Comparison of ENCODE assay signal across 8 cellular contexts in the genomic region with DNA sequence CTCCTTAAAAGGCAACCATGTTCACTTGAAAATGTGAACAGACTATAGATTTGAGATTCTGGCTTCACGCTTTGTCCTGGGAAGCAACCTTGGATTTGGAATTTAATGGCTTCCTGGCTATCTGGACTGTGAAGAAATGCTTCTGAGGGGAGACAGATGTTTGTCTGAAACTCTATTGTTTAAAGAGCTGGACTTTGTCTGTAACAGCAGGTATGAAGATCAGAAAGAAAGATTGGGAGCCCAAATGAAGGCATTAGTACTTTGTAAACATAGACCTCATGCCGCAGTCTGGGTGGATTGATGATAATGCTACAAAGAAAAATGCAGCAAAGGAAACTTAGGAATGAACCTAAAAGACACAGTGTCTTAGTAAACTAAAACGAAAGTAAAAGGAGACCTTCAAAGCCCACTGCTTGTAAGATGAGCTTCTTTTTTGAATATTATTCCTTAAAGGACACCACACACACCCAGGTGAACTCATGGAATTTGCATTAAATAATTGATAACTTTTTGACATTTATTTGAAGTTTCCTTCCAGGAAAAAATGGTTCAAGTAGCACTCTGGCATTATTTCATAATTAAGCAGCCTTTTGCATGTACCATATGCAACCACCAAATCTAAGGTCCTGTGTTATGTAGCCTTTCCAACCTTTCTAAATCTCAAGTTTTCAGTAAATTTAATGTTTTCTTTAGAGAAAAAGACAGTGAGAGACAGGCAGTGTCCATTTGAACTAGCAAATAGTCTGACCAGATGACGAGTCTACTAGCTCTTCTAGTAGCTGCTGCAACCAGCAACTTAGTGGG.
A peak's percentile ranks its signal among the peaks of the same experiment; 100 is the strongest.
DNase-seq lines count a peak whose midpoint lies in the region; ATAC-seq, FAIRE-seq and TF ChIP-seq lines count a peak whose summit lies in the region.
"Not testable (repeated sequence)": the region's sequence is repeated elsewhere in the genome, so short reads cannot be mapped to it uniquely, and the experiment has no call there.

No MANE protein-coding gene starts in this region.

- H3K4me2 ChIP-seq in HepG2 (ENCODE audit: low read depth, low read length) (peak overlapping the region; percentile 45), parathyroid adenoma (ENCODE audit: low read length) (peak overlapping the region; percentile 44)

- H3K27me3 ChIP-seq in A673 (replicated peaks; ENCODE audit: insufficient read depth, low read depth, low read length, poor library complexity); HepG2 (ENCODE audit: control insufficient read depth in 1 of 2, insufficient read depth in 2 of 2, low read length in 2 of 2); parathyroid adenoma (ENCODE audit: control insufficient read depth, insufficient read depth, low read length): not testable (repeated sequence)

- H3K9ac ChIP-seq in HepG2 (ENCODE audit: insufficient read depth, low read depth, low read length); parathyroid adenoma: not testable (repeated sequence)

- not testable (repeated sequence) for TF ChIP-seq POLR2A in HepG2 (IDR thresholded peaks at IDR 0.05; ENCODE audit: insufficient read depth in 1 of 2, low read depth in 2 of 2, low read length in 2 of 2)

- H3K9me3 Mint-ChIP-seq in activated CD4-positive, alpha-beta memory T cell treated with anti-CD3 and anti-CD28 coated beads for 36 hours; activated naive CD8-positive, alpha-beta T cell treated with anti-CD3 and anti-CD28 coated beads, Interleukin-2, amount 10 ng/mL, durations not matched to agents 7 days and 5 days: not testable (repeated sequence)

- H3K4me3 Mint-ChIP-seq in activated CD4-positive, alpha-beta memory T cell treated with anti-CD3 and anti-CD28 coated beads for 36 hours = peak overlapping the region; percentile 16
- H3K4me3 Mint-ChIP-seq in activated naive CD8-positive, alpha-beta T cell treated with anti-CD3 and anti-CD28 coated beads, Interleukin-2, amount 10 ng/mL, durations not matched to agents 7 days and 5 days = peak overlapping the region; percentile 67

- TF ChIP-seq EP300 in HepG2 (IDR thresholded peaks at IDR 0.05; ENCODE audit: low read depth in 2 of 2, low read length in 2 of 2); HepG2 (CRISPR knock-in tag; IDR thresholded peaks at IDR 0.05; ENCODE audit: borderline replicate concordance): not testable (repeated sequence)

- not testable (repeated sequence) for H3K36me3 ChIP-seq in A673 (ENCODE audit: insufficient read depth, low read length, poor library complexity, severe bottlenecking); HepG2 (replicated peaks in 1 of 2; ENCODE audit: control insufficient read depth in 1 of 2, insufficient read depth in 2 of 2, low read length in 2 of 2); parathyroid adenoma (ENCODE audit: control insufficient read depth, insufficient read depth, low read length)

- in situ Hi-C loops in HepG2 (cut with HindIII; ENCODE audit: extremely low pct_ligation_motif_present, low pct_unique_long_range_greater_than_20kb) = not testable (repeated sequence)

- intact Hi-C loops in A673 (cut with micrococcal nuclease; ENCODE audit: unreplicated experiment); activated CD4-positive, alpha-beta memory T cell treated with anti-CD3 and anti-CD28 coated beads for 36 hours (cut with micrococcal nuclease); HepG2 (cut with micrococcal nuclease; ENCODE audit: unreplicated experiment): not testable (repeated sequence)

- not testable (repeated sequence) for DNase-seq in A673 (ENCODE audit: low spot score); activated CD4-positive, alpha-beta memory T cell treated with anti-CD3 and anti-CD28 coated beads for 36 hours; activated naive CD8-positive, alpha-beta T cell treated with anti-CD3 and anti-CD28 coated beads, Interleukin-2, amount 10 ng/mL, durations not matched to agents 7 days and 5 days
- DNase-seq in NCI-H69 (lab: John Stamatoyannopoulos, UW) (peak; percentile 90), HepG2 (ENCODE audit: low spot score) (peak; percentile 34)

- not testable (repeated sequence) for BruUV-seq in A673 (replicated peaks; lab: Mats Ljungman, UMichigan); HepG2 (replicated peaks; lab: Mats Ljungman, UMichigan)

- 2% methylated on average over 4 of the region's 4 CpGs for WGBS in HepG2 (ENCODE audit: low lambda C conversion rate)

- ATAC-seq in GM18511 (IDR thresholded peaks at IDR 0.05; ENCODE audit: unreplicated experiment) = peak; percentile 55
- peak; percentile 60 for ATAC-seq in activated naive CD8-positive, alpha-beta T cell treated with anti-CD3 and anti-CD28 coated beads, Interleukin-2, amount 10 ng/mL, durations not matched to agents 7 days and 5 days (ENCODE audit: low read depth)
- peak; percentile 69 for ATAC-seq in HepG2

- not testable (repeated sequence) for TF ChIP-seq RAD21 in HepG2 (CRISPR knock-in tag; IDR thresholded peaks at IDR 0.05)

- POLR2A ChIA-PET in A673 (lab: Charles Lee; ENCODE audit: low non-redundant PET); activated CD4-positive, alpha-beta memory T cell treated with anti-CD3 and anti-CD28 coated beads for 36 hours (lab: Charles Lee); activated naive CD8-positive, alpha-beta T cell treated with anti-CD3 and anti-CD28 coated beads, Interleukin-2, amount 10 ng/mL, durations not matched to agents 7 days and 5 days (lab: Charles Lee); HepG2 (lab: Yijun Ruan, JAX): not testable (repeated sequence)

- not testable (repeated sequence) for H3K4me1 ChIP-seq in A673 (ENCODE audit: insufficient read depth, low read length, poor library complexity, severe bottlenecking); parathyroid adenoma
- peaks cover 12% of the 10 kb centered on the region for H3K4me1 ChIP-seq in HepG2 (ENCODE audit: insufficient read depth, low read length)

- FAIRE-seq in endometrium (lab: Jason Lieb, UNC) = peak; percentile 72
- peak; percentile 44 for FAIRE-seq in HepG2 (lab: Jason Lieb, UNC)

- H3K27ac Mint-ChIP-seq in activated CD4-positive, alpha-beta memory T cell treated with anti-CD3 and anti-CD28 coated beads for 36 hours = not testable (repeated sequence)
- peak overlapping the region; percentile 7 for H3K27ac Mint-ChIP-seq in activated naive CD8-positive, alpha-beta T cell treated with anti-CD3 and anti-CD28 coated beads, Interleukin-2, amount 10 ng/mL, durations not matched to agents 7 days and 5 days

- CTCF ChIA-PET in A673 (lab: Charles Lee); activated CD4-positive, alpha-beta memory T cell treated with anti-CD3 and anti-CD28 coated beads for 36 hours (lab: Charles Lee); HepG2 (lab: Yijun Ruan, JAX; ENCODE audit: low intra/inter-chr PET ratio, low total read pairs): not testable (repeated sequence)

- not testable (repeated sequence) for H3K4me1 Mint-ChIP-seq in activated CD4-positive, alpha-beta memory T cell treated with anti-CD3 and anti-CD28 coated beads for 36 hours (ENCODE audit: low read depth); activated naive CD8-positive, alpha-beta T cell treated with anti-CD3 and anti-CD28 coated beads, Interleukin-2, amount 10 ng/mL, durations not matched to agents 7 days and 5 days

- H2AFZ ChIP-seq in HepG2 (ENCODE audit: low read length) = not testable (repeated sequence)
- H2AFZ ChIP-seq in parathyroid adenoma = peak overlapping the region; percentile 13

- H3K79me2 ChIP-seq in HepG2 (ENCODE audit: insufficient read depth, low read length); parathyroid adenoma: not testable (repeated sequence)

- H4K20me1 ChIP-seq in HepG2 (ENCODE audit: insufficient read depth, low read length) = not testable (repeated sequence)

- H3K9me3 ChIP-seq in A673 (ENCODE audit: low read depth, low read length, poor library complexity, severe bottlenecking); HepG2 (ENCODE audit: low read length); parathyroid adenoma (ENCODE audit: control insufficient read depth, low read length): not testable (repeated sequence)

- H3K4me3 ChIP-seq in A673 (ENCODE audit: low read depth, low read length, poor library complexity, severe bottlenecking) = peak overlapping the region; percentile 15
- not testable (repeated sequence) for H3K4me3 ChIP-seq in HepG2 (replicated peaks in 1 of 3; ENCODE audit: insufficient read depth in 1 of 3, low read depth in 2 of 3, low read length in 3 of 3); parathyroid adenoma (ENCODE audit: low read depth, low read length)

- H3K27me3 Mint-ChIP-seq in activated CD4-positive, alpha-beta memory T cell treated with anti-CD3 and anti-CD28 coated beads for 36 hours; activated naive CD8-positive, alpha-beta T cell treated with anti-CD3 and anti-CD28 coated beads, Interleukin-2, amount 10 ng/mL, durations not matched to agents 7 days and 5 days: not testable (repeated sequence)

- TF ChIP-seq CTCF in A673 (conservative IDR thresholded peaks at IDR 0.05; ENCODE audit: low read depth, low read length); HepG2 (CRISPR knock-in tag; IDR thresholded peaks at IDR 0.05); parathyroid adenoma (IDR thresholded peaks at IDR 0.05): not testable (repeated sequence)

- H3K27ac ChIP-seq in A673 (ENCODE audit: low read depth, low read length, poor library complexity, severe bottlenecking); HepG2 (ENCODE audit: extremely low read length, insufficient read depth, low read length); parathyroid adenoma: not testable (repeated sequence)

- not testable (repeated sequence) for H3K36me3 Mint-ChIP-seq in activated CD4-positive, alpha-beta memory T cell treated with anti-CD3 and anti-CD28 coated beads for 36 hours; activated naive CD8-positive, alpha-beta T cell treated with anti-CD3 and anti-CD28 coated beads, Interleukin-2, amount 10 ng/mL, durations not matched to agents 7 days and 5 days

TF ChIP-seq in HepG2, 621 proteins besides CTCF, POLR2A, EP300 and RAD21:
- not testable (repeated sequence) for TF ChIP-seq SOX13, SOX6 (IDR thresholded peaks at IDR 0.05)
- TF ChIP-seq SOX13 (CRISPR knock-in tag; conservative IDR thresholded peaks at IDR 0.05 in 1 of 2, IDR thresholded peaks at IDR 0.05 in 1 of 2) (peak in 1 of 2 experiments; percentile 77; a peak in 2 of 4 replicates), SOX6 (CRISPR knock-in tag; IDR thresholded peaks at IDR 0.05) (peak; percentile 63), SOX5 (CRISPR knock-in tag; IDR thresholded peaks at IDR 0.05; ENCODE audit: borderline replicate concordance) (peak; percentile 73)
